ENCODE assay signal across 11 cellular contexts in the genomic region with DNA sequence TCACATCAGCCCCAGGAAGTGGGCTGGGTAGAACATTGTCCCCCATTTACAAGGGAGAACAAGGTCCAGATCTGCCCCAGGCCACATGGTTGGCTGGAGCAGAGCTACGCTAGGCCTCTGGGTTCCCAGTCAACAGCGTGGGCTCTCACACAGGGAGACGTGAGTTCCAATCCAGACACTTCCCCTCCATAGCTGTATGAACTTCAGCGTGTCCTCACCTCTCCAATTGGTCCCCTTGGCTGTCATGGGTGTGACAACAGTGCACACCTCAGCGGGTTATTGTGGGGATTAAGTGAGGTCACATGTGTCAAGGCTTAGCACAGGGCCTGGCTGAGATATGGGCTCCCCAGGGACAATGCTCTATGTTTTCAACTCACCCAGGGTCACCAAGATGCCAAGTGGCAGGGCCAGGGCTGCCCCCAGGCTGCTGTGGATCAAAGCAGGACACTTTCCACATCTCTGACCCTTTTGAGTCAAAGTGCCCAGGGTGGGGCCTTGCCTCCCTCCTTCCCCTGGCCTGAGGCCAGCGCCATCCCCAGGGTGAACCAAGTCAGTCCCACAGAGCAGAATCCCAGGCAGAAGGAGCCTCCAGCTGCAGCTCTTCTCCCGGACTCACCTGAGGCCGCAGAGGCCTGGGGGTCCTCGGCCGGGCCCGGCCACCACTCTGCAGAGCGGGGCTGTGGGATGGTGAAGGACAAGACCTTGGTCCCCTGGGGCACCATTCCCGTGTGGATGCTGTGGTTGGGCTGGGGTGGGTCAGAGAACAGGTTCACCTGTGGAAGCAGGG. TPM values are rescaled to one million over a fixed set of nuclear protein-coding genes. Genes with fewer than 3 reads are reported as not detected.
DNase-seq lines count a peak whose midpoint lies in the region; ATAC-seq, FAIRE-seq and TF ChIP-seq lines count a peak whose summit lies in the region.
"Had no signal": no experiment of that assay in that cellular context is flagged by ENCODE, and none has a peak within 500 bp of the region (broad histone marks: within the 10 kb centered on the region; RNA-seq: fewer than 3 reads in every experiment).

No MANE protein-coding gene starts in this region.

- H3K4me1 ChIP-seq in upper lobe of right lung (peaks cover 64% of the 10 kb centered on the region), psoas muscle (no peaks in the 10 kb centered on the region)

- H3K9me3 ChIP-seq in upper lobe of right lung, result no peaks in the 10 kb centered on the region
- no peaks in the 10 kb centered on the region for H3K9me3 ChIP-seq in psoas muscle
- H3K9me3 ChIP-seq: HAP-1 had no signal

- ATAC-seq in activated T-helper 17 cell treated with anti-CD3 and anti-CD28 coated beads, Interleukin-2, amount 50 U/mL, for 72 hours (replicated peaks), result no peak
- ATAC-seq in memory B cell (ENCODE audit: low read depth), result peak; percentile 10
- ATAC-seq in upper lobe of right lung, result no peak
- no peak for ATAC-seq in psoas muscle

- peaks cover 96% of the 10 kb centered on the region for H3K4me1 Mint-ChIP-seq in activated naive CD4-positive, alpha-beta T cell treated with anti-CD3 and anti-CD28 coated beads, Interleukin-2, amount 10 ng/mL, durations not matched to agents 7 days and 5 days
- peaks cover 58% of the 10 kb centered on the region for H3K4me1 Mint-ChIP-seq in activated T-helper 17 cell treated with anti-CD3 and anti-CD28 coated beads, Interleukin-2, amount 50 U/mL, for 72 hours
- H3K4me1 Mint-ChIP-seq in memory B cell, result peaks cover 72% of the 10 kb centered on the region

- H3K27ac ChIP-seq in upper lobe of right lung (peak overlapping the region; percentile 71), psoas muscle (no peak overlapping the region)

- no peak for FAIRE-seq in HTR-8/SVneo (lab: Jason Lieb, UNC)

- CTCF ChIA-PET in activated naive CD4-positive, alpha-beta T cell treated with anti-CD3 and anti-CD28 coated beads, Interleukin-2, amount 10 ng/mL, durations not matched to agents 7 days and 5 days (lab: Charles Lee), result interaction anchor here (0.6 to 1.9 kb wide), 8 partner anchors 14 to 27 kb away, joined by 3 to 13 read pairs (median 3); a partner anchor contains a TSS

- TF ChIP-seq CTCF in upper lobe of right lung (IDR thresholded peaks at IDR 0.05) (no peak), psoas muscle (IDR thresholded peaks at IDR 0.05) (no peak)

- H3K27me3 ChIP-seq in upper lobe of right lung (no peaks in the 10 kb centered on the region), psoas muscle (ENCODE audit: insufficient read depth in 3 of 3, low read length in 2 of 3) (no peaks in the 10 kb centered on the region)

- no peak overlapping the region for H3K4me3 Mint-ChIP-seq in activated naive CD4-positive, alpha-beta T cell treated with anti-CD3 and anti-CD28 coated beads, Interleukin-2, amount 10 ng/mL, durations not matched to agents 7 days and 5 days
- H3K4me3 Mint-ChIP-seq in activated T-helper 17 cell treated with anti-CD3 and anti-CD28 coated beads, Interleukin-2, amount 50 U/mL, for 72 hours, result peak overlapping the region; percentile 79
- H3K4me3 Mint-ChIP-seq in memory B cell, result peak overlapping the region; percentile 77
- H3K4me3 Mint-ChIP-seq: brain had no signal

- H3K9me3 Mint-ChIP-seq in activated naive CD4-positive, alpha-beta T cell treated with anti-CD3 and anti-CD28 coated beads, Interleukin-2, amount 10 ng/mL, durations not matched to agents 7 days and 5 days, result no peaks in the 10 kb centered on the region
- no peaks in the 10 kb centered on the region for H3K9me3 Mint-ChIP-seq in activated T-helper 17 cell treated with anti-CD3 and anti-CD28 coated beads, Interleukin-2, amount 50 U/mL, for 72 hours
- peaks cover 1% of the 10 kb centered on the region for H3K9me3 Mint-ChIP-seq in memory B cell
- H3K9me3 Mint-ChIP-seq: brain had no signal

- intact Hi-C loops in upper lobe of right lung (cut with DNase I) (no loop called here), psoas muscle (cut with DNase I) (no loop called here)

- H3K27ac Mint-ChIP-seq in activated naive CD4-positive, alpha-beta T cell treated with anti-CD3 and anti-CD28 coated beads, Interleukin-2, amount 10 ng/mL, durations not matched to agents 7 days and 5 days, result peak overlapping the region; percentile 94
- peak overlapping the region; percentile 89 for H3K27ac Mint-ChIP-seq in activated T-helper 17 cell treated with anti-CD3 and anti-CD28 coated beads, Interleukin-2, amount 50 U/mL, for 72 hours
- peak overlapping the region; percentile 91 for H3K27ac Mint-ChIP-seq in memory B cell

- H3K27me3 Mint-ChIP-seq in activated naive CD4-positive, alpha-beta T cell treated with anti-CD3 and anti-CD28 coated beads, Interleukin-2, amount 10 ng/mL, durations not matched to agents 7 days and 5 days, result no peaks in the 10 kb centered on the region
- no peaks in the 10 kb centered on the region for H3K27me3 Mint-ChIP-seq in activated T-helper 17 cell treated with anti-CD3 and anti-CD28 coated beads, Interleukin-2, amount 50 U/mL, for 72 hours
- no peaks in the 10 kb centered on the region for H3K27me3 Mint-ChIP-seq in memory B cell
- H3K27me3 Mint-ChIP-seq: brain had no signal

- H3K36me3 ChIP-seq in upper lobe of right lung (peaks cover 63% of the 10 kb centered on the region), psoas muscle (ENCODE audit: insufficient read depth in 1 of 2, low read depth in 1 of 2) (peaks cover 0 to 4% of the 10 kb centered on the region in 2 donors)

- peaks cover 85% of the 10 kb centered on the region for H3K36me3 Mint-ChIP-seq in activated naive CD4-positive, alpha-beta T cell treated with anti-CD3 and anti-CD28 coated beads, Interleukin-2, amount 10 ng/mL, durations not matched to agents 7 days and 5 days
- peaks cover 100% of the 10 kb centered on the region for H3K36me3 Mint-ChIP-seq in activated T-helper 17 cell treated with anti-CD3 and anti-CD28 coated beads, Interleukin-2, amount 50 U/mL, for 72 hours (ENCODE audit: low read depth)
- H3K36me3 Mint-ChIP-seq in memory B cell, result peaks cover 40% of the 10 kb centered on the region

- DNase-seq in activated naive CD4-positive, alpha-beta T cell treated with anti-CD3 and anti-CD28 coated beads, Interleukin-2, amount 10 ng/mL, durations not matched to agents 7 days and 5 days, result no peak
- no peak for DNase-seq in activated naive CD4-positive, alpha-beta T cell treated with Interleukin-2 at 50 U/mL for 16 hours
- DNase-seq in memory B cell (ENCODE audit: low spot score in 2 of 2), result no peak
- peak; percentile 55 for DNase-seq in upper lobe of right lung
- DNase-seq in C1 segment of cervical spinal cord (lab: John Stamatoyannopoulos, UW), result no peak
- no peak for DNase-seq in psoas muscle
- no peak for DNase-seq in HTR-8/SVneo (ENCODE audit: insufficient read length, low spot score)

- H3K4me3 ChIP-seq in upper lobe of right lung, result no peak overlapping the region
- no peak overlapping the region for H3K4me3 ChIP-seq in psoas muscle
- H3K4me3 ChIP-seq: HAP-1 had no signal

- 89 to 93% (median 92%) methylated on average over 13 of the region's 13 CpGs for WGBS in psoas muscle, 3 donors

RNA-seq across cellular contexts. Expression of a gene that starts 19.8 kb away (rescaled TPM):
- total RNA-seq in activated T-helper 17 cell treated with anti-CD3 and anti-CD28 coated beads, Interleukin-2, amount 50 U/mL, for 72 hours, result 100 to 1,000 TPM; 169 to 184 TPM
- total RNA-seq in upper lobe of right lung (54.7 TPM), psoas muscle (1 to 10 TPM; 2.3 to 3.9 (median 2.9) TPM)
- polyA plus RNA-seq in psoas muscle, result 1 to 10 TPM; 1.5 to 2.1 (median 1.9) TPM

RNA-seq across cellular contexts. Expression of a gene that starts 38.3 kb away (rescaled TPM):
- total RNA-seq in activated T-helper 17 cell treated with anti-CD3 and anti-CD28 coated beads, Interleukin-2, amount 50 U/mL, for 72 hours, result not detected
- total RNA-seq in upper lobe of right lung (3.9 TPM), psoas muscle (not detected)
- under 1 TPM in 1 of 3 donors, not detected in 2; 0.68 TPM for polyA plus RNA-seq in psoas muscle
- total RNA-seq: kidney epithelial cell had no signal

RNA-seq across cellular contexts. Expression of a gene that starts 45.1 kb away (rescaled TPM):
- not detected for total RNA-seq in activated T-helper 17 cell treated with anti-CD3 and anti-CD28 coated beads, Interleukin-2, amount 50 U/mL, for 72 hours
- 5.2 TPM for total RNA-seq in upper lobe of right lung
- total RNA-seq in psoas muscle, result 1 to 10 TPM in 2 of 4 donors, not detected in 2; 1.8 to 2.8 TPM
- under 1 TPM in 2 of 3 donors, not detected in 1; 0.21 to 0.63 TPM for polyA plus RNA-seq in psoas muscle
- total RNA-seq: kidney epithelial cell had no signal

Comparison
In these comparisons a context has a peak if more than half of its experiments do, and no peak if none do; other contexts are left out.
1. RNA of a gene that starts 19.8 kb away (total RNA-seq): 169 to 184 TPM in activated T-helper 17 cell treated with anti-CD3 and anti-CD28 coated beads, Interleukin-2, amount 50 U/mL, for 72 hours and 54.7 TPM in upper lobe of right lung (single experiment); 2.3 to 3.9 TPM in psoas muscle; every median in the first group is over 10 times any median in the second.
2. Peak in every context shown above with its lines, with median percentiles within 50 percentile points of each other: H3K27ac Mint-ChIP-seq.